In genomic region chrX:13495232-13495631, GRCh38 we compare ENCODE assay signal across 21 cellular contexts.
DNase-seq lines count a peak whose midpoint lies in the region; ATAC-seq and TF ChIP-seq lines count a peak whose summit lies in the region.
"Had no signal": no experiment of that assay in that cellular context is flagged by ENCODE, and none has a peak within 500 bp of the region (broad histone marks: within the 10 kb centered on the region; RNA-seq: fewer than 3 reads in every experiment).

No MANE protein-coding gene starts in this region.

- 58% methylated on average over 1 of the region's 1 CpG; no CpG with 5 or more reads in 1 of the 2 donors for WGBS in transverse colon (ENCODE audit: low coverage in 1 of 2), 2 donors
- 57 to 65% (median 63%) methylated on average over 1 of the region's 1 CpG for WGBS in ovary, 3 donors

- H3K4me1 ChIP-seq in transverse colon = no peaks in the 10 kb centered on the region
- no peaks in the 10 kb centered on the region for H3K4me1 ChIP-seq in ovary (ENCODE audit: insufficient read depth)
- H3K4me1 ChIP-seq: lower lobe of right lung had no signal

- ATAC-seq in HG03442 (IDR thresholded peaks at IDR 0.05; ENCODE audit: unreplicated experiment) (no peak), GM21367 (IDR thresholded peaks at IDR 0.05; ENCODE audit: unreplicated experiment) (no peak)
- ATAC-seq: activated naive CD4-positive, alpha-beta T cell treated with anti-CD3 and anti-CD28 coated beads, Interleukin-2, amount 50 U/mL, for 72 hours; activated T-helper 17 cell treated with anti-CD3 and anti-CD28 coated beads, Interleukin-2, amount 50 U/mL, for 72 hours had no signal

- H3K9me3 ChIP-seq in transverse colon = no peaks in the 10 kb centered on the region
- no peaks in the 10 kb centered on the region for H3K9me3 ChIP-seq in ovary
- H3K9me3 ChIP-seq: lower lobe of right lung, MG63 had no signal

- peak; percentile 22 for DNase-seq in NCI-H2171 treated with DMSO at 0.1 percent for 48 hours (lab: John Stamatoyannopoulos, UW)
- no peak for DNase-seq in NCI-H2171 (lab: John Stamatoyannopoulos, UW)
- peak; percentile 47 for DNase-seq in NCI-H2107 (lab: John Stamatoyannopoulos, UW)
- peak; percentile 32 for DNase-seq in transverse colon
- no peak for DNase-seq in ovary
- DNase-seq: activated CD4-positive, alpha-beta T cell treated with anti-CD3 and anti-CD28 coated beads, Interleukin-2, amount 50 U/mL, for 48 hours; activated CD8-positive, alpha-beta memory T cell treated with anti-CD3 and anti-CD28 coated beads, Interleukin-2, amount 50 U/mL, for 48 hours; AML-193; CD4-positive, alpha-beta memory T cell; dermis blood vessel endothelial cell; DMS53; lower lobe of right lung; MG63; NCI-H187; NCI-H524 treated with DMSO at 0.1 percent for 48 hours; stimulated activated CD8-positive, alpha-beta memory T cell treated with anti-CD3 and anti-CD28 coated beads, Interleukin-4, amount 100 ng/mL, for 48 hours had no signal

- no peak for TF ChIP-seq POLR2A in transverse colon (IDR thresholded peaks at IDR 0.05)
- TF ChIP-seq POLR2A in ovary (IDR thresholded peaks at IDR 0.05) = no peak

- TF ChIP-seq EP300 in transverse colon (IDR thresholded peaks at IDR 0.05; ENCODE audit: low read depth) (no peak), ovary (IDR thresholded peaks at IDR 0.05) (no peak)

- intact Hi-C loops in transverse colon (cut with DNase I; ENCODE audit: low total_unique reads) = no loop called here
- intact Hi-C loops in ovary (cut with DNase I) = loop anchor here in 1 of 4 donors (10.0 kb wide), 1 partner anchor 150 kb away; no protein-coding TSS in a partner anchor

- H3K27ac ChIP-seq in VCaP (peak overlapping the region; percentile 42), transverse colon (no peak overlapping the region), ovary (no peak overlapping the region)
- H3K27ac ChIP-seq: lower lobe of right lung had no signal

- TF ChIP-seq CTCF in VCaP (conservative IDR thresholded peaks at IDR 0.05) (no peak), transverse colon (IDR thresholded peaks at IDR 0.05) (no peak), ovary (IDR thresholded peaks at IDR 0.05) (no peak)

- H3K36me3 ChIP-seq in transverse colon (no peaks in the 10 kb centered on the region), ovary (no peaks in the 10 kb centered on the region)
- H3K36me3 ChIP-seq: lower lobe of right lung, MG63 had no signal

- in situ Hi-C loops in transverse colon (cut with MboI; ENCODE audit: low pct_ligation_motif_present in 1 of 4, low pct_unique_long_range_greater_than_20kb in 1 of 4, low sequenced_read_pairs in 3 of 4) = loop anchor here (25.0 kb wide), 4 partner anchors 233 to 533 kb away; no protein-coding TSS in a partner anchor

- H3K27me3 ChIP-seq in transverse colon (no peaks in the 10 kb centered on the region), ovary (no peaks in the 10 kb centered on the region)
- H3K27me3 ChIP-seq: MG63 had no signal

- H3K4me3 ChIP-seq in transverse colon = no peak overlapping the region
- H3K4me3 ChIP-seq in ovary = no peak overlapping the region
- H3K4me3 ChIP-seq: lower lobe of right lung, MG63 had no signal

Comparison
In these comparisons a context has a peak if more than half of its experiments do, and no peak if none do; other contexts are left out.
1. DNase-seq: peak in NCI-H2171 treated with DMSO at 0.1 percent for 48 hours (single experiment), NCI-H2107 (single experiment) and transverse colon (single experiment); none in NCI-H2171 (single experiment) and ovary (0 of 5).